In the genomic region with DNA sequence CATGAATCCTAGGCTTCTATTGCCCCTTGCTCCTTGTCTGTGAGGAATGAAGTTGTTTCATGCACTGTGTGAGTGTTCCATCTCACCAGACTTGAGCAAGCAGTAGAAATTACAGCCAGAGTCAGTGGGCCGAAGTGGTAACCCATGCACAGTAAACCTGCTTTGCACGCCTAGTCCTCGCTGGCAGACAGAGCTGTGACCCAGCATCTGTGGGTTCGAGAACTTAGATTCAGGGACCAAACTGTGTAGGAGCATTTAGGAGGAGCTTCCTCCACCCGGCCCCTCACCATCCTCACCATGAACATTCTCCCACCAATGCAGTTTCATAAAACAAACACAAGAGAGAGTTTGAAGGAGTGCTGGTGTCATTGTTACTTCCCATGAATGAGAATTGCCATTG, we compare ENCODE assay signal across 24 cellular contexts. TPM values are rescaled to one million over a fixed set of nuclear protein-coding genes. Genes with fewer than 3 reads are reported as not detected.
"Had no signal": no experiment of that assay in that cellular context is flagged by ENCODE, and none has a peak within 500 bp of the region (broad histone marks: within the 10 kb centered on the region; RNA-seq: fewer than 3 reads in every experiment).

No MANE protein-coding gene starts in this region.

- H3K27ac ChIP-seq: HL-60, KMS-11, SJSA1, SK-N-MC had no signal

- H3K27me3 Mint-ChIP-seq: IgD-negative memory B cell had no signal

- ATAC-seq: K562 had no signal

- H3K4me1 Mint-ChIP-seq: IgD-negative memory B cell had no signal

- H3K36me3 Mint-ChIP-seq: IgD-negative memory B cell had no signal

- H3K4me3 ChIP-seq: K562, SJSA1, SK-N-MC had no signal

- H3K36me3 ChIP-seq: SJSA1 had no signal

- H3K27me3 ChIP-seq: SJSA1 had no signal

- DNase-seq: Kasumi-1, MM.1S, NCI-H1092 treated with DMSO at 0.1 percent for 48 hours, NCI-H1436, NCI-H187, NCI-H2029, NCI-H2081 treated with DMSO at 0.1 percent for 48 hours, NCI-H2171, NCI-H226, NCI-H446, NCI-H510A, NCI-H524 treated with DMSO at 0.1 percent for 48 hours, NCI-H69, NCI-H774, Right ventricle myocardium superior, RPMI8226, SIG-M5 had no signal

- H3K4me2 ChIP-seq: KMS-11 had no signal

- H3K27ac Mint-ChIP-seq: IgD-negative memory B cell had no signal

- H3K4me1 ChIP-seq: SJSA1 had no signal

- H3K9me3 ChIP-seq: SJSA1 had no signal

RNA-seq across cellular contexts. Expression of gene TEX51, which starts 21.6 kb away (rescaled TPM):
- total RNA-seq: K562, M059J, Right ventricle myocardium superior, SJSA1 had no signal
